9 cellular contexts compared by ENCODE assay signal in the genomic region with DNA sequence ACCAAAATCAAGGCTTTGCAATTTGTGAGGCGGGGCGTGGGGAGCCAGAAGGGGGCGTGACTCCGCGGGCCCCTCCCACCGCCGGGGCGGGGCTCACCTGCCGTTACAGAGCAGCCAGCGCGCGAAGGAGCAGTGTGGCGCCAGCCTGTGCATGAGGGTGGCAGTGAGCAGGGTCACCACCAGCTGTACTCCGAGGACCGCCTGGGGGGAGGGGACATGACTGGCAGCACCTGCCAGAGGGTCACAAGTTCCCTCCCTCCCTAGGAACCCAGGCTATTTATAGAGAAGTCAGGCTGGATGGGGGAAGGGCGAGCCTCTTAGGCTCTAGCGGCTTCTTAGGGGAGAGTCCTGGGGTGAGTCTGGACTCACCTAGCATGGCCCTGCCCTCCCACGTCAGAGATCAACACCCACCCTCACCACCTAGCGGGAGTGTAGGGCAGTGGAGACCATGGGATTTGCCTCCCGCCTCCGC. TPM values are rescaled to one million over a fixed set of nuclear protein-coding genes. Genes with fewer than 3 reads are reported as not detected.
DNase-seq lines count a peak whose midpoint lies in the region; ATAC-seq and TF ChIP-seq lines count a peak whose summit lies in the region.
"Had no signal": no experiment of that assay in that cellular context is flagged by ENCODE, and none has a peak within 500 bp of the region (broad histone marks: within the 10 kb centered on the region; RNA-seq: fewer than 3 reads in every experiment).

No MANE protein-coding gene starts in this region.

- H3F3A ChIP-seq in PC-3 (ENCODE audit: low read length, unreplicated experiment) = no peaks in the 10 kb centered on the region

- no peaks in the 10 kb centered on the region for H3K9me2 ChIP-seq in PC-3 (replicated peaks; ENCODE audit: low read length)

- H3K36me3 ChIP-seq in cardiac muscle cell (no peaks in the 10 kb centered on the region), PC-3 (ENCODE audit: low read depth, low read length) (peaks cover 15% of the 10 kb centered on the region)

- H2AFZ ChIP-seq in PC-3 (ENCODE audit: low read length) = no peak overlapping the region

- no peaks in the 10 kb centered on the region for H4K20me1 ChIP-seq in PC-3 (ENCODE audit: low read length)

- peaks cover 13% of the 10 kb centered on the region for H3K79me2 ChIP-seq in PC-3 (ENCODE audit: low read length)

- ATAC-seq in GM18907 (IDR thresholded peaks at IDR 0.05; ENCODE audit: unreplicated experiment) = no peak
- no peak for ATAC-seq in HG02973 (IDR thresholded peaks at IDR 0.05; ENCODE audit: unreplicated experiment)
- ATAC-seq in PC-3 = no peak

- no peaks in the 10 kb centered on the region for H3K9me3 ChIP-seq in cardiac muscle cell (ENCODE audit: low read depth)
- H3K9me3 ChIP-seq in PC-3 (ENCODE audit: low read length) = 0 out of 2 replicates have a peak, but pooled peaks cover 5% of the 10 kb centered on the region
- H3K9me3 ChIP-seq: suprapubic skin had no signal

- no peaks in the 10 kb centered on the region for H3K27me3 ChIP-seq in cardiac muscle cell
- no peaks in the 10 kb centered on the region for H3K27me3 ChIP-seq in PC-3 (ENCODE audit: low read length)
- H3K27me3 ChIP-seq: suprapubic skin had no signal

- no TSS peak for BruUV-seq in PC-3 (replicated peaks; lab: Mats Ljungman, UMichigan)

- intact Hi-C loops in PC-3 (cut with micrococcal nuclease) = no loop called here

- no peak overlapping the region for H3K4me3 ChIP-seq in cardiac muscle cell
- H3K4me3 ChIP-seq in foreskin fibroblast (ENCODE audit: low read depth in 1 of 2, low read length in 2 of 2) = no peak overlapping the region
- H3K4me3 ChIP-seq in PC-3 (ENCODE audit: low read length) = no peak overlapping the region
- H3K4me3 ChIP-seq: suprapubic skin had no signal

- CTCF ChIA-PET in HEK293T (lab: Yijun Ruan, JAX) (no interaction called here), PC-3 (lab: Charles Lee) (no interaction called here)

- DNase-seq in HEK293T (ENCODE audit: extremely low spot score) = peak; percentile 70
- peak; percentile 3 for DNase-seq in NCI-H82 treated with DMSO at 0.1 percent for 48 hours (lab: John Stamatoyannopoulos, UW; ENCODE audit: unreplicated experiment)
- DNase-seq in cardiac muscle cell (ENCODE audit: low read depth in 1 of 2, low spot score in 1 of 2) = peak in 1 of 2 donors; percentile 98
- DNase-seq in stimulated activated CD4-positive, alpha-beta T cell treated with anti-CD3 and anti-CD28 coated beads, Interleukin-12 subunit alpha, Interleukin-12 subunit beta, amount 100 ng/mL, for 48 hours (ENCODE audit: low read depth in 2 of 3, low spot score in 1 of 3) = peak in 2 of 3 donors; percentile 16 to 41
- no peak for DNase-seq in foreskin fibroblast
- no peak for DNase-seq in PC-3

- H3K4me1 ChIP-seq in cardiac muscle cell (ENCODE audit: low read depth) = peaks cover 20% of the 10 kb centered on the region
- peaks cover 11% of the 10 kb centered on the region; the same call in 1 of the 2 replicates for H3K4me1 ChIP-seq in PC-3 (ENCODE audit: insufficient read depth, low read length)

- TF ChIP-seq CTCF in cardiac muscle cell (IDR thresholded peaks at IDR 0.05; ENCODE audit: low read depth, low read length) = peak; percentile 2
- no peak for TF ChIP-seq CTCF in foreskin fibroblast (IDR thresholded peaks at IDR 0.05; ENCODE audit: low read depth, low read length)
- TF ChIP-seq CTCF in PC-3 (conservative IDR thresholded peaks at IDR 0.05; ENCODE audit: low read depth, low read length) = no peak

- peak overlapping the region; percentile 86 for H3K27ac ChIP-seq in cardiac muscle cell
- H3K27ac ChIP-seq in PC-3 (ENCODE audit: low read length) = no peak overlapping the region
- H3K27ac ChIP-seq: suprapubic skin had no signal

- no peak overlapping the region for H3K4me2 ChIP-seq in PC-3 (ENCODE audit: low read length)

- H3K9ac ChIP-seq in PC-3 (ENCODE audit: low read length) = no peak overlapping the region

- POLR2A ChIA-PET in HEK293T (lab: Yijun Ruan, JAX) (interaction anchor here (1.2 kb wide), 1 partner anchor 29 kb away, joined by 3 read pairs; no protein-coding TSS in a partner anchor), PC-3 (lab: Charles Lee; ENCODE audit: unreplicated experiment) (no interaction called here)

TF ChIP-seq in HEK293T, 16 proteins besides CTCF, POLR2A, EP300 and RAD21:
- 0 out of 2 replicates have a peak, but pooled peaks have one; percentile 14 for TF ChIP-seq L3MBTL2 (conservative IDR thresholded peaks at IDR 0.05)
- no peak for TF ChIP-seq ARNT (IDR thresholded peaks at IDR 0.05)
- TF ChIP-seq FOXM1 (IDR thresholded peaks at IDR 0.05; ENCODE audit: borderline replicate concordance) = no peak
- no peak for TF ChIP-seq BHLHE40 (IDR thresholded peaks at IDR 0.05; ENCODE audit: borderline replicate concordance)
- TF ChIP-seq, protein P1, sequence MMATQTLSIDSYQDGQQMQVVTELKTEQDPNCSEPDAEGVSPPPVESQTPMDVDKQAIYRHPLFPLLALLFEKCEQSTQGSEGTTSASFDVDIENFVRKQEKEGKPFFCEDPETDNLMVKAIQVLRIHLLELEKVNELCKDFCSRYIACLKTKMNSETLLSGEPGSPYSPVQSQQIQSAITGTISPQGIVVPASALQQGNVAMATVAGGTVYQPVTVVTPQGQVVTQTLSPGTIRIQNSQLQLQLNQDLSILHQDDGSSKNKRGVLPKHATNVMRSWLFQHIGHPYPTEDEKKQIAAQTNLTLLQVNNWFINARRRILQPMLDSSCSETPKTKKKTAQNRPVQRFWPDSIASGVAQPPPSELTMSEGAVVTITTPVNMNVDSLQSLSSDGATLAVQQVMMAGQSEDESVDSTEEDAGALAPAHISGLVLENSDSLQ (IDR thresholded peaks at IDR 0.05) = 0 out of 2 replicates have a peak, but pooled peaks have one; percentile 20
- TF ChIP-seq LEF1 (IDR thresholded peaks at IDR 0.05; ENCODE audit: borderline replicate concordance) = no peak
- TF ChIP-seq ZNF384 (IDR thresholded peaks at IDR 0.05) = no peak
- TF ChIP-seq FOXK2 (IDR thresholded peaks at IDR 0.05) = no peak
- TF ChIP-seq ELF4 (IDR thresholded peaks at IDR 0.05) = no peak
- TF ChIP-seq FOXA1 (IDR thresholded peaks at IDR 0.05) = no peak
- peak; percentile 56; the same call in 1 of the 2 replicates for TF ChIP-seq SP1 (IDR thresholded peaks at IDR 0.05)
- no peak for TF ChIP-seq CTBP1 (IDR thresholded peaks at IDR 0.05; ENCODE audit: borderline replicate concordance)
- no peak for TF ChIP-seq NFRKB (IDR thresholded peaks at IDR 0.05)
- TF ChIP-seq HDGF (IDR thresholded peaks at IDR 0.05; ENCODE audit: borderline replicate concordance) = no peak
- no peak for TF ChIP-seq TARDBP (IDR thresholded peaks at IDR 0.05)
- TF ChIP-seq SUZ12 (IDR thresholded peaks at IDR 0.05) = no peak

RNA-seq across cellular contexts. Expression of a gene that starts 3.6 kb away (rescaled TPM):
- total RNA-seq in cardiac muscle cell = 83.9 and 136 TPM in 2 replicates
- polyA plus RNA-seq in cardiac muscle cell = 121 and 157 TPM in 2 replicates
- total RNA-seq in PC-3 (2014; rRNA removed) = 49.9 and 90.0 TPM in 2 replicates

RNA-seq across cellular contexts. Expression of a gene that starts 35.3 kb away (rescaled TPM):
- total RNA-seq in cardiac muscle cell (0.18 TPM in 1 of 2 replicates, not detected in the other), PC-3 (2014; rRNA removed) (0.22 and 0.29 TPM in 2 replicates)
- 1.2 and 1.7 TPM in 2 replicates for polyA plus RNA-seq in cardiac muscle cell

RNA-seq across cellular contexts. Expression of a gene that starts 57.2 kb away (rescaled TPM):
- 24.7 and 28.7 TPM in 2 replicates for total RNA-seq in cardiac muscle cell
- polyA plus RNA-seq in cardiac muscle cell = 29.1 and 38.0 TPM in 2 replicates
- 21.9 and 33.1 TPM in 2 replicates for total RNA-seq in PC-3 (2014; rRNA removed)

RNA-seq across cellular contexts. Expression of a gene that starts 57.3 kb away (rescaled TPM):
- total RNA-seq in cardiac muscle cell (88.8 and 117 TPM in 2 replicates), PC-3 (2014; rRNA removed) (88.5 and 104 TPM in 2 replicates)
- 130 and 156 TPM in 2 replicates for polyA plus RNA-seq in cardiac muscle cell

Comparison
In these comparisons a context has a peak if more than half of its experiments do, and no peak if none do; other contexts are left out.
1. DNase-seq: peak in HEK293T (single experiment), NCI-H82 treated with DMSO at 0.1 percent for 48 hours (single experiment) and stimulated activated CD4-positive, alpha-beta T cell treated with anti-CD3 and anti-CD28 coated beads, Interleukin-12 subunit alpha, Interleukin-12 subunit beta, amount 100 ng/mL, for 48 hours (2 of 3); none in foreskin fibroblast (0 of 2) and PC-3 (single experiment).